Comparison of ENCODE assay signal across 1 cellular context in the genomic region with DNA sequence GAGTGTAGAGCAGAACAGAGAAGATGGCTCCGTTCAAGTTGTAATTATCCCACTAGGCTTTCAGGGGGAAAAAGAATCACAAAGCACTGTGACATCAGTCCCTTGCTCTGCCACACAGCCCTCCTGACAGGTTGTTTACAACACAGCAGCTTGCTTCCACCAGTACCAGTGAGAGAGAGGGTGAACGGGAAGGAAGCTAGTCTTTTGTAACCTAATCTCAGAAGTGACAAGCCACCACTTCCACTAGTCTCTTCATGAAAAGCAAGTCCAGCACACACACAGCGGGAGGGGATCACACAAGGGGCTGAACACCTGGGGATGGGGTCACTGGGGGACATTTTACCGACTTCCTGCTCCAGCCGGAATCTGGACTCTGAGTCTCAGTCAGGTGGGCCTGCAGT.
A peak's percentile ranks its signal among the peaks of the same experiment; 100 is the strongest.
TF ChIP-seq lines count a peak whose summit lies in the region.

No MANE protein-coding gene starts in this region.

TF ChIP-seq in HepG2, 621 proteins besides CTCF, POLR2A, EP300 and RAD21 (continued from another document):
- TF ChIP-seq, protein P1, sequence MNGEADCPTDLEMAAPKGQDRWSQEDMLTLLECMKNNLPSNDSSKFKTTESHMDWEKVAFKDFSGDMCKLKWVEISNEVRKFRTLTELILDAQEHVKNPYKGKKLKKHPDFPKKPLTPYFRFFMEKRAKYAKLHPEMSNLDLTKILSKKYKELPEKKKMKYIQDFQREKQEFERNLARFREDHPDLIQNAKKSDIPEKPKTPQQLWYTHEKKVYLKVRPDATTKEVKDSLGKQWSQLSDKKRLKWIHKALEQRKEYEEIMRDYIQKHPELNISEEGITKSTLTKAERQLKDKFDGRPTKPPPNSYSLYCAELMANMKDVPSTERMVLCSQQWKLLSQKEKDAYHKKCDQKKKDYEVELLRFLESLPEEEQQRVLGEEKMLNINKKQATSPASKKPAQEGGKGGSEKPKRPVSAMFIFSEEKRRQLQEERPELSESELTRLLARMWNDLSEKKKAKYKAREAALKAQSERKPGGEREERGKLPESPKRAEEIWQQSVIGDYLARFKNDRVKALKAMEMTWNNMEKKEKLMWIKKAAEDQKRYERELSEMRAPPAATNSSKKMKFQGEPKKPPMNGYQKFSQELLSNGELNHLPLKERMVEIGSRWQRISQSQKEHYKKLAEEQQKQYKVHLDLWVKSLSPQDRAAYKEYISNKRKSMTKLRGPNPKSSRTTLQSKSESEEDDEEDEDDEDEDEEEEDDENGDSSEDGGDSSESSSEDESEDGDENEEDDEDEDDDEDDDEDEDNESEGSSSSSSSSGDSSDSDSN (CRISPR knock-in tag; IDR thresholded peaks at IDR 0.05), result no peak
- TF ChIP-seq CAMTA2 (CRISPR knock-in tag; IDR thresholded peaks at IDR 0.05; ENCODE audit: borderline replicate concordance) (0 out of 2 replicates have a peak, but pooled peaks have one; percentile 39), POGZ (CRISPR knock-in tag; IDR thresholded peaks at IDR 0.05) (0 out of 2 replicates have a peak, but pooled peaks have one; percentile 23), ZSCAN25 (CRISPR knock-in tag; IDR thresholded peaks at IDR 0.05) (no peak), ZFX (CRISPR knock-in tag; IDR thresholded peaks at IDR 0.05; ENCODE audit: low read depth) (peak; percentile 35; the same call in 1 of the 2 replicates), KDM6A (CRISPR knock-in tag; IDR thresholded peaks at IDR 0.05; ENCODE audit: low read depth) (no peak), SNRNP70 (IDR thresholded peaks at IDR 0.05; ENCODE audit: low read depth, low read length) (no peak), MIER3 (CRISPR knock-in tag; IDR thresholded peaks at IDR 0.05; ENCODE audit: borderline replicate concordance) (no peak), ETV5 (CRISPR knock-in tag; IDR thresholded peaks at IDR 0.05; ENCODE audit: borderline replicate concordance) (0 out of 2 replicates have a peak, but pooled peaks have one; percentile 11), ZNF776 (CRISPR knock-in tag; IDR thresholded peaks at IDR 0.05) (no peak), MED13 (CRISPR knock-in tag; IDR thresholded peaks at IDR 0.05) (no peak), FOXA3 (CRISPR knock-in tag; IDR thresholded peaks at IDR 0.05) (peak; percentile 39; the same call in 1 of the 2 replicates), RFX5 (IDR thresholded peaks at IDR 0.05; ENCODE audit: low read depth, low read length) (no peak), GABPA (IDR thresholded peaks at IDR 0.05; ENCODE audit: low read depth, low read length) (no peak), GABPA (CRISPR knock-in tag; IDR thresholded peaks at IDR 0.05; ENCODE audit: low read depth) (peak; percentile 47; the same call in 1 of the 2 replicates), ZNF44 (CRISPR knock-in tag; IDR thresholded peaks at IDR 0.05) (no peak), KLF13 (CRISPR knock-in tag; IDR thresholded peaks at IDR 0.05) (no peak), ZBTB3 (CRISPR knock-in tag; IDR thresholded peaks at IDR 0.05; ENCODE audit: borderline replicate concordance, low read depth) (no peak)
- TF ChIP-seq, protein P2, sequence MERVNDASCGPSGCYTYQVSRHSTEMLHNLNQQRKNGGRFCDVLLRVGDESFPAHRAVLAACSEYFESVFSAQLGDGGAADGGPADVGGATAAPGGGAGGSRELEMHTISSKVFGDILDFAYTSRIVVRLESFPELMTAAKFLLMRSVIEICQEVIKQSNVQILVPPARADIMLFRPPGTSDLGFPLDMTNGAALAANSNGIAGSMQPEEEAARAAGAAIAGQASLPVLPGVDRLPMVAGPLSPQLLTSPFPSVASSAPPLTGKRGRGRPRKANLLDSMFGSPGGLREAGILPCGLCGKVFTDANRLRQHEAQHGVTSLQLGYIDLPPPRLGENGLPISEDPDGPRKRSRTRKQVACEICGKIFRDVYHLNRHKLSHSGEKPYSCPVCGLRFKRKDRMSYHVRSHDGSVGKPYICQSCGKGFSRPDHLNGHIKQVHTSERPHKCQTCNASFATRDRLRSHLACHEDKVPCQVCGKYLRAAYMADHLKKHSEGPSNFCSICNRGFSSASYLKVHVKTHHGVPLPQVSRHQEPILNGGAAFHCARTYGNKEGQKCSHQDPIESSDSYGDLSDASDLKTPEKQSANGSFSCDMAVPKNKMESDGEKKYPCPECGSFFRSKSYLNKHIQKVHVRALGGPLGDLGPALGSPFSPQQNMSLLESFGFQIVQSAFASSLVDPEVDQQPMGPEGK (CRISPR knock-in tag; IDR thresholded peaks at IDR 0.05), result peak; percentile 13; the same call in 1 of the 2 replicates
- TF ChIP-seq, protein P3, sequence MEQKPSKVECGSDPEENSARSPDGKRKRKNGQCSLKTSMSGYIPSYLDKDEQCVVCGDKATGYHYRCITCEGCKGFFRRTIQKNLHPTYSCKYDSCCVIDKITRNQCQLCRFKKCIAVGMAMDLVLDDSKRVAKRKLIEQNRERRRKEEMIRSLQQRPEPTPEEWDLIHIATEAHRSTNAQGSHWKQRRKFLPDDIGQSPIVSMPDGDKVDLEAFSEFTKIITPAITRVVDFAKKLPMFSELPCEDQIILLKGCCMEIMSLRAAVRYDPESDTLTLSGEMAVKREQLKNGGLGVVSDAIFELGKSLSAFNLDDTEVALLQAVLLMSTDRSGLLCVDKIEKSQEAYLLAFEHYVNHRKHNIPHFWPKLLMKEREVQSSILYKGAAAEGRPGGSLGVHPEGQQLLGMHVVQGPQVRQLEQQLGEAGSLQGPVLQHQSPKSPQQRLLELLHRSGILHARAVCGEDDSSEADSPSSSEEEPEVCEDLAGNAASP (CRISPR knock-in tag; IDR thresholded peaks at IDR 0.05; ENCODE audit: borderline replicate concordance), result peak; percentile 51; the same call in 1 of the 2 replicates
